In genomic region chr1:165235158-165235776, GRCh38 we compare ENCODE assay signal across 8 cellular contexts.
A peak's percentile ranks its signal among the peaks of the same experiment; 100 is the strongest.
DNase-seq lines count a peak whose midpoint lies in the region; ATAC-seq and TF ChIP-seq lines count a peak whose summit lies in the region.

No MANE protein-coding gene starts in this region.

- intact Hi-C loops in heart left ventricle (cut with DNase I): no loop called here

- no peak overlapping the region for H3K27ac ChIP-seq in heart left ventricle

- TF ChIP-seq POLR2A in heart left ventricle (IDR thresholded peaks at IDR 0.05): no peak

- H3K9me3 ChIP-seq in heart left ventricle: no peaks in the 10 kb centered on the region

- peak overlapping the region; percentile 9 to 48 (median 38) for H3K4me3 ChIP-seq in heart left ventricle

- peaks cover 4 to 68% (median 26%) of the 10 kb centered on the region in 9 donors for H3K27me3 ChIP-seq in heart left ventricle

- H3K36me3 ChIP-seq in heart left ventricle: no peaks in the 10 kb centered on the region

- H3K9me3 Mint-ChIP-seq in progenitor cell of endocrine pancreas (ENCODE audit: low read depth): no peaks in the 10 kb centered on the region

- peaks cover 0 to 14% (median 2%) of the 10 kb centered on the region in 12 donors for H3K4me1 ChIP-seq in heart left ventricle

- 3% methylated on average over 24 to 56 of the region's 56 CpGs for WGBS in heart left ventricle, 4 donors

- DNase-seq in DMS79 treated with DMSO at 0.1 percent for 48 hours (lab: John Stamatoyannopoulos, UW) (peak; percentile 50), NCI-H69 (lab: John Stamatoyannopoulos, UW) (peak; percentile 96), heart left ventricle (no peak), progenitor cell of endocrine pancreas (ENCODE audit: low spot score, unreplicated experiment) (no peak), A172 (ENCODE audit: low spot score) (no peak)

- no peak for TF ChIP-seq CTCF in heart left ventricle (IDR thresholded peaks at IDR 0.05)
- TF ChIP-seq CTCF in progenitor cell of endocrine pancreas (IDR thresholded peaks at IDR 0.05; ENCODE audit: unreplicated experiment): no peak

- peak overlapping the region; percentile 78 for H3K4me3 Mint-ChIP-seq in progenitor cell of endocrine pancreas (ENCODE audit: low read depth)

- H3K4me1 Mint-ChIP-seq in progenitor cell of endocrine pancreas (ENCODE audit: low read depth): peaks cover 18% of the 10 kb centered on the region

- H3K36me3 Mint-ChIP-seq in progenitor cell of endocrine pancreas (ENCODE audit: insufficient read depth): no peaks in the 10 kb centered on the region

- H3K27me3 Mint-ChIP-seq in progenitor cell of endocrine pancreas: peaks cover 76% of the 10 kb centered on the region

- peak overlapping the region; percentile 43 for H3K27ac Mint-ChIP-seq in progenitor cell of endocrine pancreas

- peak in 1 of 4 donors; percentile 71 for ATAC-seq in heart left ventricle
- no peak for ATAC-seq in HG03342 (IDR thresholded peaks at IDR 0.05; ENCODE audit: unreplicated experiment)
- ATAC-seq in GM18520 (IDR thresholded peaks at IDR 0.05; ENCODE audit: unreplicated experiment): no peak
- ATAC-seq in HG03280 (IDR thresholded peaks at IDR 0.05; ENCODE audit: unreplicated experiment): no peak

Comparison
In these comparisons a context has a peak if more than half of its experiments do, and no peak if none do; other contexts are left out.
1. DNase-seq: peak in DMS79 treated with DMSO at 0.1 percent for 48 hours (single experiment) and NCI-H69 (single experiment); none in heart left ventricle (0 of 5), progenitor cell of endocrine pancreas (single experiment) and A172 (single experiment).